9 cellular contexts compared by ENCODE assay signal in genomic region chr17:50954641-50955121, GRCh38.
DNase-seq lines count a peak whose midpoint lies in the region; ATAC-seq and TF ChIP-seq lines count a peak whose summit lies in the region.
"Had no signal": no experiment of that assay in that cellular context is flagged by ENCODE, and none has a peak within 500 bp of the region (broad histone marks: within the 10 kb centered on the region; RNA-seq: fewer than 3 reads in every experiment).

No MANE protein-coding gene starts in this region.

- TF ChIP-seq CTCF in AG04450 (IDR thresholded peaks at IDR 0.05; ENCODE audit: low read depth, low read length) = no peak
- TF ChIP-seq CTCF in HFFc6 (IDR thresholded peaks at IDR 0.05) = no peak
- TF ChIP-seq CTCF in esophagus muscularis mucosa (IDR thresholded peaks at IDR 0.05) = no peak
- TF ChIP-seq CTCF in osteocyte (IDR thresholded peaks at IDR 0.05) = no peak

- H3K4me3 ChIP-seq in AG04450 (ENCODE audit: low read depth, low read length) = no peak overlapping the region
- H3K4me3 ChIP-seq in esophagus muscularis mucosa = no peak overlapping the region

- CTCF ChIA-PET in AG04450 (lab: Charles Lee) = interaction anchor here (0.6 to 12.0 kb wide), 7 partner anchors 10 to 172 kb away, joined by 3 to 218 read pairs (median 6); no protein-coding TSS in a partner anchor

- H3K27me3 Mint-ChIP-seq in HFFc6 (ENCODE audit: insufficient read depth) = peaks cover 3% of the 10 kb centered on the region; the same call in 1 of the 2 replicates
- no peaks in the 10 kb centered on the region for H3K27me3 Mint-ChIP-seq in osteocyte (ENCODE audit: unreplicated experiment)

- no peak for TF ChIP-seq EP300 in esophagus muscularis mucosa (IDR thresholded peaks at IDR 0.05)

- no peak for TF ChIP-seq POLR2A in esophagus muscularis mucosa (IDR thresholded peaks at IDR 0.05; ENCODE audit: low read depth)

- intact Hi-C loops in esophagus muscularis mucosa (cut with DNase I) = loop anchor here (5.0 to 10.0 kb wide), 3 partner anchors 102 to 410 kb away; partner anchors contain the start of gene SPATA20

- WGBS in esophagus muscularis mucosa = 80% methylated on average over 8 of the region's 8 CpGs

- H3K9me3 ChIP-seq in AG04450 (ENCODE audit: control insufficient read depth, insufficient read depth, low read length) (no peaks in the 10 kb centered on the region), esophagus muscularis mucosa (no peaks in the 10 kb centered on the region)

- H3K36me3 Mint-ChIP-seq in HFFc6 (ENCODE audit: low read depth) (no peaks in the 10 kb centered on the region), osteocyte (ENCODE audit: unreplicated experiment) (no peaks in the 10 kb centered on the region)

- H3K4me1 ChIP-seq in esophagus muscularis mucosa = peaks cover 38 to 69% (median 65%) of the 10 kb centered on the region in 4 donors

- POLR2A ChIA-PET in AG04450 (lab: Yijun Ruan, JAX) = interaction anchor here (1.1 to 4.7 kb wide), 2 partner anchors 89 to 119 kb away, joined by 3 to 85 read pairs; partner anchors contain the start of genes TOB1 and WFIKKN2

- H3K4me1 Mint-ChIP-seq in HFFc6 (ENCODE audit: low read depth) (peaks cover 65% of the 10 kb centered on the region), osteocyte (ENCODE audit: unreplicated experiment) (peaks cover 44% of the 10 kb centered on the region)

- peak overlapping the region; percentile 98 for H3K27ac Mint-ChIP-seq in HFFc6
- peak overlapping the region; percentile 73 for H3K27ac Mint-ChIP-seq in osteocyte (ENCODE audit: unreplicated experiment)

- peaks cover 0 to 8% (median 3%) of the 10 kb centered on the region in 4 donors for H3K36me3 ChIP-seq in esophagus muscularis mucosa

- H3K27ac ChIP-seq in AG04450 (ENCODE audit: low read depth, low read length) = peak overlapping the region; percentile 31
- H3K27ac ChIP-seq in esophagus muscularis mucosa (replicated peaks in 1 of 4) = peak overlapping the region; percentile 63 to 76 (median 66)

- DNase-seq in AG04450 (ENCODE audit: low read depth, low spot score) = no peak
- no peak for DNase-seq in HFFc6
- DNase-seq in esophagus muscularis mucosa (ENCODE audit: extremely low spot score) = no peak
- DNase-seq in osteocyte (ENCODE audit: extremely low spot score, unreplicated experiment) = peak; percentile 80
- DNase-seq in HT-29 (ENCODE audit: low spot score) = no peak
- DNase-seq in SKM-1 (lab: John Stamatoyannopoulos, UW; ENCODE audit: unreplicated experiment) = no peak
- DNase-seq: NCI-H2029 treated with DMSO at 0.1 percent for 48 hours had no signal

- H3K4me3 Mint-ChIP-seq in HFFc6 (no peak overlapping the region), osteocyte (ENCODE audit: unreplicated experiment) (no peak overlapping the region)

- no peak for ATAC-seq in GM21526 (IDR thresholded peaks at IDR 0.05; ENCODE audit: low FRiP score, unreplicated experiment)
- ATAC-seq in GM21515 (IDR thresholded peaks at IDR 0.05; ENCODE audit: unreplicated experiment) = no peak

- H3K9me3 Mint-ChIP-seq in HFFc6 = no peaks in the 10 kb centered on the region
- H3K9me3 Mint-ChIP-seq in osteocyte (ENCODE audit: unreplicated experiment) = no peaks in the 10 kb centered on the region

- H3K27me3 ChIP-seq in AG04450 (ENCODE audit: control insufficient read depth, insufficient read depth, low read length) (no peaks in the 10 kb centered on the region), esophagus muscularis mucosa (no peaks in the 10 kb centered on the region)
